Comparison of ENCODE assay signal across 7 cellular contexts in genomic region chr3:164144824-164145223, GRCh38.
"Had no signal": no experiment of that assay in that cellular context is flagged by ENCODE, and none has a peak within 500 bp of the region (broad histone marks: within the 10 kb centered on the region; RNA-seq: fewer than 3 reads in every experiment).

No MANE protein-coding gene starts in this region.

- H3K4me3 ChIP-seq: HAP-1, K562 had no signal

- H3K4me1 ChIP-seq: HAP-1 had no signal

- ATAC-seq: HCT116, K562 had no signal

- DNase-seq: GOT3, H7, IMR-90, KG1 had no signal

- H3K36me3 ChIP-seq: HAP-1 had no signal
